Comparison of ENCODE assay signal across 9 cellular contexts in genomic region chr17:19384723-19385391, GRCh38. TPM values are rescaled to one million over a fixed set of nuclear protein-coding genes. Genes with fewer than 3 reads are reported as not detected.
DNase-seq lines count a peak whose midpoint lies in the region; ATAC-seq and TF ChIP-seq lines count a peak whose summit lies in the region.
"Had no signal": no experiment of that assay in that cellular context is flagged by ENCODE, and none has a peak within 500 bp of the region (broad histone marks: within the 10 kb centered on the region; RNA-seq: fewer than 3 reads in every experiment).

No MANE protein-coding gene starts in this region.

- H2AFZ ChIP-seq in GM23248 (no peak overlapping the region), SK-N-SH (ENCODE audit: low read depth) (no peak overlapping the region)

- CTCF ChIA-PET in SK-N-SH (lab: Yijun Ruan, JAX), result interaction anchor here (1.0 to 7.2 kb wide), 4 partner anchors 22 to 63 kb away, joined by 3 to 56 read pairs (median 19); partner anchors contain the start of gene B9D1

- no peak overlapping the region for H3K4me3 ChIP-seq in GM23248
- H3K4me3 ChIP-seq in SK-N-SH (ENCODE audit: low read depth in 2 of 2, low read length in 1 of 2), result peak overlapping the region in 1 of 2 experiments; percentile 27; a peak in 3 of 4 replicates
- peak overlapping the region in 3 of 4 donors; percentile 48 to 59 (median 51) for H3K4me3 ChIP-seq in sigmoid colon

- H3K4me2 ChIP-seq in GM23248 (ENCODE audit: unreplicated experiment) (peak overlapping the region; percentile 20), SK-N-SH (peak overlapping the region; percentile 92; the same call in 1 of the 2 replicates)

- DNase-seq in GM23248 (peak; percentile 88), SK-N-SH (peak; percentile 84), Right ventricle myocardium inferior (ENCODE audit: missing footprints) (peak; percentile 92), sigmoid colon (peak; percentile 97), cerebellar cortex (ENCODE audit: low spot score) (no peak), SW480 (ENCODE audit: low spot score) (no peak)

- intact Hi-C loops in Right ventricle myocardium inferior (cut with DNase I) (no loop called here), sigmoid colon (cut with DNase I) (no loop called here)

- H3K27ac ChIP-seq in GM23248, result peak overlapping the region; percentile 94
- H3K27ac ChIP-seq in SK-N-SH (ENCODE audit: low read depth in 2 of 2, low read length in 1 of 2), result peak overlapping the region; percentile 98 to 99
- H3K27ac ChIP-seq in sigmoid colon, result peak overlapping the region; percentile 95 to 97 (median 96)

- 19 to 22% methylated on average over 16 of the region's 16 CpGs for WGBS in GM23248 (ENCODE audit: low coverage in 1 of 2, low lambda C conversion rate in 2 of 2, missing lambda C conversion rate in 2 of 2), 2 experiments
- 56% methylated on average over 13 of the region's 16 CpGs for WGBS in SK-N-SH (ENCODE audit: low lambda C conversion rate)
- 14 to 30% methylated on average over 16 of the region's 16 CpGs for WGBS in sigmoid colon, 2 donors

- TF ChIP-seq CTCF in SK-N-SH (IDR thresholded peaks at IDR 0.05), result no peak
- no peak for TF ChIP-seq CTCF in sigmoid colon (IDR thresholded peaks at IDR 0.05)

- in situ Hi-C loops in GM23248 (cut with MboI), result no loop called here

- TF ChIP-seq EP300 in SK-N-SH (IDR thresholded peaks at IDR 0.05; ENCODE audit: borderline replicate concordance in 1 of 2, low read depth in 1 of 2, low read length in 1 of 2) (peak in 1 of 2 experiments; percentile 85; a peak in 2 of 4 replicates), sigmoid colon (IDR thresholded peaks at IDR 0.05) (peak in 2 of 4 donors; percentile 80 to 82)

- H3K36me3 ChIP-seq in GM23248 (ENCODE audit: low read depth) (peaks cover 20% of the 10 kb centered on the region; the same call in 1 of the 2 replicates), SK-N-SH (replicated peaks in 1 of 2; ENCODE audit: control insufficient read depth in 1 of 2, insufficient read depth in 2 of 2, low read length in 1 of 2) (peaks cover 27 to 43% of the 10 kb centered on the region in 2 experiments), sigmoid colon (peaks cover 29 to 40% (median 34%) of the 10 kb centered on the region in 4 donors)

- POLR2A ChIA-PET in SK-N-SH (lab: Yijun Ruan, JAX), result interaction anchor here (1.1 to 2.1 kb wide), 4 partner anchors 13 to 62 kb away, joined by 3 to 13 read pairs (median 4); partner anchors contain the start of gene RNF112

- no peaks in the 10 kb centered on the region for H4K20me1 ChIP-seq in GM23248 (ENCODE audit: insufficient read depth)
- H4K20me1 ChIP-seq in SK-N-SH (ENCODE audit: insufficient read depth), result 0 out of 2 replicates have a peak, but pooled peaks cover 7% of the 10 kb centered on the region

- no peaks in the 10 kb centered on the region for H3K27me3 ChIP-seq in GM23248 (replicated peaks; ENCODE audit: insufficient read depth)
- no peaks in the 10 kb centered on the region for H3K27me3 ChIP-seq in SK-N-SH (ENCODE audit: insufficient read depth)
- no peaks in the 10 kb centered on the region for H3K27me3 ChIP-seq in sigmoid colon

- ATAC-seq in Right ventricle myocardium inferior (peak; percentile 68), HG03521 (IDR thresholded peaks at IDR 0.05; ENCODE audit: unreplicated experiment) (no peak), HG02870 (IDR thresholded peaks at IDR 0.05; ENCODE audit: unreplicated experiment) (no peak)

- peak; percentile 63 to 75 for TF ChIP-seq POLR2A in sigmoid colon (IDR thresholded peaks at IDR 0.05)

- peaks cover 33% of the 10 kb centered on the region for H3K79me2 ChIP-seq in GM23248 (ENCODE audit: insufficient read depth)
- H3K79me2 ChIP-seq in SK-N-SH (ENCODE audit: insufficient read depth), result peaks cover 57% of the 10 kb centered on the region

- H3K9me2 ChIP-seq in GM23248 (ENCODE audit: insufficient read depth) (no peaks in the 10 kb centered on the region), SK-N-SH (no peaks in the 10 kb centered on the region)

- H3K4me1 ChIP-seq in GM23248 (ENCODE audit: insufficient read depth) (peaks cover 49% of the 10 kb centered on the region), SK-N-SH (ENCODE audit: control insufficient read depth in 1 of 2, insufficient read depth in 2 of 2, low read depth in 1 of 2, low read length in 1 of 2) (peaks cover 58 to 72% of the 10 kb centered on the region in 2 experiments), sigmoid colon (peaks cover 0 to 96% (median 84%) of the 10 kb centered on the region in 4 donors)

- TF ChIP-seq RAD21 in SK-N-SH (IDR thresholded peaks at IDR 0.05; ENCODE audit: low read length), result 0 out of 2 replicates have a peak, but pooled peaks have one; percentile 4

- H3F3A ChIP-seq in GM23248 (ENCODE audit: insufficient read depth) (peaks cover 43% of the 10 kb centered on the region), SK-N-SH (replicated peaks; ENCODE audit: insufficient read depth) (peaks cover 55% of the 10 kb centered on the region)

- H3K9me3 ChIP-seq in GM23248 (ENCODE audit: low read depth), result no peaks in the 10 kb centered on the region
- H3K9me3 ChIP-seq in SK-N-SH, result no peaks in the 10 kb centered on the region
- no peaks in the 10 kb centered on the region for H3K9me3 ChIP-seq in sigmoid colon

- H3K9ac ChIP-seq in GM23248 (peak overlapping the region; percentile 41; the same call in 1 of the 2 replicates), SK-N-SH (no peak overlapping the region)

TF ChIP-seq in SK-N-SH, 30 proteins besides CTCF, POLR2A, EP300 and RAD21 (continues in another document):
- no peak for TF ChIP-seq REST (IDR thresholded peaks at IDR 0.05; ENCODE audit: low read depth, low read length)
- TF ChIP-seq MXI1 (IDR thresholded peaks at IDR 0.05; ENCODE audit: low read depth, low read length), result peak; percentile 73; the same call in 1 of the 2 replicates
- no peak for TF ChIP-seq JUND (IDR thresholded peaks at IDR 0.05)

RNA-seq across cellular contexts. Expression of gene MFAP4, which starts 2.1 kb away (rescaled TPM):
- total RNA-seq in GM23248 (2014; rRNA removed; shearing (Covaris generic)), result 79.0 and 97.8 TPM in 2 replicates
- polyA plus RNA-seq in GM23248 (2016; fragmentation: Nextera tagmentation; extraction: Ambion mirVana) (155 and 156 TPM in 2 replicates), SK-N-SH (2012; rRNA removed) (112 and 120 TPM in 2 replicates), sigmoid colon (10 to 100 TPM in 2 of 3 donors, 1 to 10 TPM in 1; 9.9 to 52.2 (median 42.0) TPM)
- polyA plus RNA-seq in SK-N-SH (2012; cell fraction: cytosol; rRNA removed), result 98.4 and 115 TPM in 2 replicates
- 99.5 and 101 TPM in 2 replicates for polyA plus RNA-seq in SK-N-SH (2012; cell fraction: nucleus; rRNA removed)
- total RNA-seq in Right ventricle myocardium inferior (53.5 TPM), sigmoid colon (100 to 1,000 TPM; 189 to 324 (median 195) TPM)
- total RNA-seq: glomerular endothelial cell had no signal

RNA-seq across cellular contexts. Expression of gene MAPK7, which starts 6.6 kb away (rescaled TPM):
- 11.3 and 21.2 TPM in 2 replicates for total RNA-seq in GM23248 (2014; rRNA removed; shearing (Covaris generic))
- polyA plus RNA-seq in GM23248 (2016; fragmentation: Nextera tagmentation; extraction: Ambion mirVana) (25.7 and 28.6 TPM in 2 replicates), SK-N-SH (2012; rRNA removed) (10.5 and 19.1 TPM in 2 replicates), sigmoid colon (10 to 100 TPM; 18.3 to 35.9 (median 22.8) TPM)
- 8.9 and 14.2 TPM in 2 replicates for polyA plus RNA-seq in SK-N-SH (2012; cell fraction: cytosol; rRNA removed)
- polyA plus RNA-seq in SK-N-SH (2012; cell fraction: nucleus; rRNA removed), result 54.4 and 71.5 TPM in 2 replicates
- total RNA-seq in Right ventricle myocardium inferior (13.0 TPM), sigmoid colon (10 to 100 TPM; 22.4 to 45.7 (median 29.5) TPM)

RNA-seq across cellular contexts. Expression of gene B9D1, which starts 22.3 kb away (rescaled TPM):
- 14.9 and 15.5 TPM in 2 replicates for total RNA-seq in GM23248 (2014; rRNA removed; shearing (Covaris generic))
- 24.4 and 25.2 TPM in 2 replicates for polyA plus RNA-seq in GM23248 (2016; fragmentation: Nextera tagmentation; extraction: Ambion mirVana)
- 75.0 and 81.6 TPM in 2 replicates for polyA plus RNA-seq in SK-N-SH (2012; rRNA removed)
- polyA plus RNA-seq in SK-N-SH (2012; cell fraction: cytosol; rRNA removed), result 56.1 and 64.8 TPM in 2 replicates
- polyA plus RNA-seq in SK-N-SH (2012; cell fraction: nucleus; rRNA removed), result 81.5 and 92.1 TPM in 2 replicates
- 5.3 TPM for total RNA-seq in Right ventricle myocardium inferior
- 10 to 100 TPM; 15.2 to 22.4 (median 16.0) TPM for total RNA-seq in sigmoid colon
- polyA plus RNA-seq in sigmoid colon, result 10 to 100 TPM in 1 of 3 donors, 1 to 10 TPM in 2; 6.6 to 12.1 (median 6.9) TPM

RNA-seq across cellular contexts. Expression of gene RNF112, which starts 26.2 kb away (rescaled TPM):
- total RNA-seq in GM23248 (2014; rRNA removed; shearing (Covaris generic)), result 7.8 and 9.1 TPM in 2 replicates
- polyA plus RNA-seq in GM23248 (2016; fragmentation: Nextera tagmentation; extraction: Ambion mirVana) (0.75 and 0.83 TPM in 2 replicates), SK-N-SH (2012; rRNA removed) (22.6 and 26.9 TPM in 2 replicates), sigmoid colon (1 to 10 TPM in 1 of 3 donors, under 1 TPM in 2; 0.60 to 7.2 (median 0.92) TPM)
- polyA plus RNA-seq in SK-N-SH (2012; cell fraction: cytosol; rRNA removed), result 6.7 and 9.2 TPM in 2 replicates
- 144 and 163 TPM in 2 replicates for polyA plus RNA-seq in SK-N-SH (2012; cell fraction: nucleus; rRNA removed)
- total RNA-seq in Right ventricle myocardium inferior (3.5 TPM), sigmoid colon (1 to 10 TPM; 3.8 to 8.6 (median 7.8) TPM)

Comparison
In these comparisons a context has a peak if more than half of its experiments do, and no peak if none do; other contexts are left out.
1. DNase-seq: peak in GM23248 (single experiment), SK-N-SH (single experiment), Right ventricle myocardium inferior (single experiment) and sigmoid colon (single experiment); none in cerebellar cortex (single experiment) and SW480 (single experiment).
2. Peak in every context shown above with its lines, with median percentiles within 50 percentile points of each other: H3K27ac ChIP-seq.